37 cellular contexts compared by ENCODE assay signal in genomic region chr17:63948521-63948920, GRCh38. TPM values are rescaled to one million over a fixed set of nuclear protein-coding genes. Genes with fewer than 3 reads are reported as not detected.
"Had no signal": no experiment of that assay in that cellular context is flagged by ENCODE, and none has a peak within 500 bp of the region (broad histone marks: within the 10 kb centered on the region; RNA-seq: fewer than 3 reads in every experiment).

No MANE protein-coding gene starts in this region.

- H3K4me3 ChIP-seq: PC-9 had no signal

- H3K4me2 ChIP-seq: PC-9 had no signal

- H3K27ac ChIP-seq: brain microvascular endothelial cell, PC-9, RWPE1, WERI-Rb-1 had no signal

- ATAC-seq: activated CD8-positive, alpha-beta T cell treated with anti-CD3 and anti-CD28 coated beads for 36 hours; activated T-cell treated with anti-CD3 and anti-CD28 coated beads, Interleukin-2, amount 50 U/mL, for 72 hours; activated T-helper 17 cell treated with anti-CD3 and anti-CD28 coated beads, Interleukin-2, amount 50 U/mL, for 72 hours had no signal

- DNase-seq: activated CD4-positive, alpha-beta T cell treated with anti-CD3 and anti-CD28 coated beads, Interleukin-2, amount 50 U/mL, for 4 hours; activated CD8-positive, alpha-beta T cell treated with anti-CD3 and anti-CD28 coated beads for 36 hours; activated effector memory CD4-positive, alpha-beta T cell treated with anti-CD3 and anti-CD28 coated beads, Interleukin-2, amount 50 U/mL, for 16 hours; activated naive CD4-positive, alpha-beta T cell; activated naive CD4-positive, alpha-beta T cell treated with anti-CD3 and anti-CD28 coated beads, Interleukin-2, amount 50 U/mL, for 16 hours; activated naive CD8-positive, alpha-beta T cell treated with anti-CD3 and anti-CD28 coated beads for 36 hours; activated T-cell treated with anti-CD3 and anti-CD28 coated beads, Interleukin-2, amount 50 U/mL, for 1 hour; activated T-cell treated with anti-CD3 and anti-CD28 coated beads, Interleukin-2, amount 50 U/mL, for 72 hours; amniotic stem cell; aorta; brain microvascular endothelial cell; central memory CD4-positive, alpha-beta T cell; NCI-H1105; NCI-H1417 treated with DMSO at 0.1 percent for 48 hours; NCI-H187 treated with DMSO at 0.1 percent for 48 hours; NCI-H2081; NCI-H226; NCI-H446 treated with DMSO at 0.1 percent for 48 hours; NCI-H524; NCI-H69; NK-92 treated with Interleukin-12 subunit alpha and Interleukin-12 subunit beta, amount 100 ng/mL, for 24 hours; PC-9; Right ventricle myocardium superior; SW 1271; T-helper 1 cell; T-helper 2 cell; T1000; WERI-Rb-1 had no signal

- H2AFZ ChIP-seq: PC-9 had no signal

- H3K36me3 ChIP-seq: brain microvascular endothelial cell, WERI-Rb-1 had no signal

- FAIRE-seq: colon, RCC 7860 had no signal

RNA-seq across cellular contexts. Expression of gene CD79B, which starts 16.4 kb away (rescaled TPM):
- total RNA-seq: cerebellum, LHCN-M2, PC-9 had no signal

RNA-seq across cellular contexts. Expression of gene SCN4A, which starts 24.2 kb away (rescaled TPM):
- total RNA-seq: M059J had no signal

RNA-seq across cellular contexts. Expression of gene GH1, which starts 29.9 kb away (rescaled TPM):
- total RNA-seq: activated CD4-positive, alpha-beta T cell treated with anti-CD3 and anti-CD28 coated beads, Interleukin-2, amount 10 ng/mL, durations not matched to agents 24 days and 14 days; activated CD8-positive, alpha-beta memory T cell treated with anti-CD3 and anti-CD28 coated beads for 36 hours; activated CD8-positive, alpha-beta T cell treated with anti-CD3 and anti-CD28 coated beads for 36 hours; activated naive CD8-positive, alpha-beta T cell treated with anti-CD3 and anti-CD28 coated beads for 36 hours; activated T-cell treated with anti-CD3 and anti-CD28 coated beads, Interleukin-2, amount 50 U/mL, for 72 hours; aorta; cerebellum; LHCN-M2; M059J; PC-9; Right ventricle myocardium superior had no signal
- polyA plus RNA-seq: aorta had no signal

RNA-seq across cellular contexts. Expression of gene CSHL1, which starts 37.5 kb away (rescaled TPM):
- total RNA-seq: activated CD4-positive, alpha-beta T cell treated with anti-CD3 and anti-CD28 coated beads, Interleukin-2, amount 10 ng/mL, durations not matched to agents 24 days and 14 days; activated CD8-positive, alpha-beta memory T cell treated with anti-CD3 and anti-CD28 coated beads for 36 hours; activated CD8-positive, alpha-beta T cell treated with anti-CD3 and anti-CD28 coated beads for 36 hours; activated naive CD8-positive, alpha-beta T cell treated with anti-CD3 and anti-CD28 coated beads for 36 hours; activated T-cell treated with anti-CD3 and anti-CD28 coated beads, Interleukin-2, amount 50 U/mL, for 72 hours; aorta; cerebellum; LHCN-M2; M059J; PC-9; Right ventricle myocardium superior had no signal
- polyA plus RNA-seq: aorta had no signal

RNA-seq across cellular contexts. Expression of gene PRR29, which starts 49.6 kb away (rescaled TPM):
- total RNA-seq: LHCN-M2 had no signal
